In genomic region chr15:25850154-25851111, GRCh38 we compare ENCODE assay signal across 8 cellular contexts. TPM values are rescaled to one million over a fixed set of nuclear protein-coding genes. Genes with fewer than 3 reads are reported as not detected.
DNase-seq lines count a peak whose midpoint lies in the region; ATAC-seq and TF ChIP-seq lines count a peak whose summit lies in the region.

No MANE protein-coding gene starts in this region.

- peaks cover 20 to 83% (median 79%) of the 10 kb centered on the region in 4 donors for H3K4me1 ChIP-seq in esophagus muscularis mucosa

- intact Hi-C loops in esophagus muscularis mucosa (cut with DNase I), result no loop called here

- H3K36me3 ChIP-seq in KOPT-K1 (ENCODE audit: insufficient read depth, low read length), result no peaks in the 10 kb centered on the region
- no peaks in the 10 kb centered on the region for H3K36me3 ChIP-seq in esophagus muscularis mucosa

- DNase-seq in activated CD8-positive, alpha-beta memory T cell treated with anti-CD3 and anti-CD28 coated beads, Interleukin-2, amount 50 U/mL, for 48 hours, result peak; percentile 84
- DNase-seq in esophagus muscularis mucosa (ENCODE audit: extremely low spot score) (peak; percentile 96), DMS53 (lab: John Stamatoyannopoulos, UW) (no peak)
- DNase-seq in naive thymus-derived CD8-positive, alpha-beta T cell, result peak; percentile 42 to 81 (median 59)

- peak overlapping the region; percentile 88 to 100 (median 98) for H3K27ac Mint-ChIP-seq in naive thymus-derived CD8-positive, alpha-beta T cell

- no peak for TF ChIP-seq EP300 in esophagus muscularis mucosa (IDR thresholded peaks at IDR 0.05)

- H3K27ac ChIP-seq in C4-2B, result peak overlapping the region; percentile 64
- peak overlapping the region; percentile 88 for H3K27ac ChIP-seq in KOPT-K1 (ENCODE audit: low read depth, low read length, poor library complexity, severe bottlenecking)
- H3K27ac ChIP-seq in esophagus muscularis mucosa (replicated peaks in 1 of 4), result peak overlapping the region; percentile 90 to 94 (median 92)
- peak overlapping the region; percentile 38 for H3K27ac ChIP-seq in temporal lobe (ENCODE audit: low read depth, low read length)

- peaks cover 53 to 97% (median 94%) of the 10 kb centered on the region in 4 donors for H3K4me1 Mint-ChIP-seq in naive thymus-derived CD8-positive, alpha-beta T cell

- no peaks in the 10 kb centered on the region for H3K27me3 Mint-ChIP-seq in naive thymus-derived CD8-positive, alpha-beta T cell

- H3K27me3 ChIP-seq in esophagus muscularis mucosa, result no peaks in the 10 kb centered on the region

- POLR2A ChIA-PET in naive thymus-derived CD8-positive, alpha-beta T cell (lab: Charles Lee), result interaction anchor here (1.6 to 8.4 kb wide), 2 partner anchors 11 to 83 kb away, joined by 6 to 201 read pairs; partner anchors contain the start of gene ATP10A

- TF ChIP-seq CTCF in C4-2B (conservative IDR thresholded peaks at IDR 0.05), result no peak
- no peak for TF ChIP-seq CTCF in esophagus muscularis mucosa (IDR thresholded peaks at IDR 0.05)

- peak overlapping the region; percentile 49 to 61 (median 52) for H3K4me3 ChIP-seq in esophagus muscularis mucosa

- no peaks in the 10 kb centered on the region for H3K9me3 Mint-ChIP-seq in naive thymus-derived CD8-positive, alpha-beta T cell

- H3K9me3 ChIP-seq in KOPT-K1 (ENCODE audit: insufficient read depth, low read length, poor library complexity, severe bottlenecking), result no peaks in the 10 kb centered on the region
- H3K9me3 ChIP-seq in esophagus muscularis mucosa, result no peaks in the 10 kb centered on the region

- H3K36me3 Mint-ChIP-seq in naive thymus-derived CD8-positive, alpha-beta T cell, result peaks cover 0 to 10% (median 5%) of the 10 kb centered on the region in 3 donors

- TF ChIP-seq POLR2A in esophagus muscularis mucosa (IDR thresholded peaks at IDR 0.05; ENCODE audit: low read depth), result peak; percentile 20

- peak; percentile 80 for ATAC-seq in GM21576 (IDR thresholded peaks at IDR 0.05; ENCODE audit: unreplicated experiment)
- peak; percentile 50 to 52 for ATAC-seq in naive thymus-derived CD8-positive, alpha-beta T cell

- WGBS in esophagus muscularis mucosa, result 9% methylated on average over 34 of the region's 36 CpGs

- peak overlapping the region; percentile 90 to 99 (median 96) for H3K4me3 Mint-ChIP-seq in naive thymus-derived CD8-positive, alpha-beta T cell

RNA-seq across cellular contexts. Expression of gene ATP10A, which starts 12.7 kb away (rescaled TPM):
- 10 to 100 TPM; 23.9 to 51.9 (median 32.6) TPM for total RNA-seq in esophagus muscularis mucosa
- 10 to 100 TPM; 55.2 to 59.1 TPM for total RNA-seq in naive thymus-derived CD8-positive, alpha-beta T cell
- polyA plus RNA-seq in naive thymus-derived CD8-positive, alpha-beta T cell, result 10 to 100 TPM in 1 of 3 donors, 1 to 10 TPM in 2; 5.2 to 18.1 (median 5.9) TPM
- total RNA-seq in temporal lobe, result 0.74 TPM

Comparison
In these comparisons a context has a peak if more than half of its experiments do, and no peak if none do; other contexts are left out.
1. H3K27ac ChIP-seq: peak in every context shown above with its lines; median percentile 92 in esophagus muscularis mucosa; 88 in KOPT-K1; 64 in C4-2B; 38 in temporal lobe.
2. RNA of gene ATP10A, which starts 12.7 kb away (total RNA-seq): 55.2 to 59.1 TPM in naive thymus-derived CD8-positive, alpha-beta T cell and 23.9 to 51.9 TPM in esophagus muscularis mucosa; 0.74 TPM in temporal lobe (single experiment); every median in the first group is over 10 times any median in the second.